1 cellular context compared by ENCODE assay signal in the genomic region with DNA sequence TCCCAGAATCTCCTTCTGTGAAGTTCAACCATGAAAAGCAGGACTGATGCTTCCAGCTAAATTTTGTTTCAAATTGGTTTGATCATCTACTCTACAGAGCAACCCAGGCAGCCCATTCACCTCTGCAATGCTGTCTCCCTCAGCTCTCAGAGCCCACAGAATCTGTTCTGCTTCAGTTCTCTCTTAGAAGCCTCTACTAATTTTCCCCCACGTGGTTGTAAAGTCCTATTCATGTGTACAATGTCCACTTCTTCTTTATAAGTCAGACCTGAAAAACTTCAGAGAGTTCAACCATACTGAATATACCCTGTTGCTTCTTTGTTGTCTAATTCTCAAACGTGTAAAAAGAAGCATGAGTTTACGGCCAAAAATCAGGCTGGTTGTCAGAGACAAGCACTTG.
TF ChIP-seq lines count a peak whose summit lies in the region.

No MANE protein-coding gene starts in this region.

TF ChIP-seq in K562, 482 proteins besides CTCF, POLR2A, EP300 and RAD21:
- TF ChIP-seq PRPF4 (IDR thresholded peaks at IDR 0.05; ENCODE audit: insufficient read depth, low read depth, low read length, poor library complexity, severe bottlenecking) (no peak), FOXK2 (conservative IDR thresholded peaks at IDR 0.05 in 1 of 2, IDR thresholded peaks at IDR 0.05 in 1 of 2; ENCODE audit: low read depth in 2 of 2) (no peak), ELF4 (CRISPR knock-in tag; IDR thresholded peaks at IDR 0.05) (no peak), ZNF316 (IDR thresholded peaks at IDR 0.05) (no peak)
- TF ChIP-seq, protein P1, sequence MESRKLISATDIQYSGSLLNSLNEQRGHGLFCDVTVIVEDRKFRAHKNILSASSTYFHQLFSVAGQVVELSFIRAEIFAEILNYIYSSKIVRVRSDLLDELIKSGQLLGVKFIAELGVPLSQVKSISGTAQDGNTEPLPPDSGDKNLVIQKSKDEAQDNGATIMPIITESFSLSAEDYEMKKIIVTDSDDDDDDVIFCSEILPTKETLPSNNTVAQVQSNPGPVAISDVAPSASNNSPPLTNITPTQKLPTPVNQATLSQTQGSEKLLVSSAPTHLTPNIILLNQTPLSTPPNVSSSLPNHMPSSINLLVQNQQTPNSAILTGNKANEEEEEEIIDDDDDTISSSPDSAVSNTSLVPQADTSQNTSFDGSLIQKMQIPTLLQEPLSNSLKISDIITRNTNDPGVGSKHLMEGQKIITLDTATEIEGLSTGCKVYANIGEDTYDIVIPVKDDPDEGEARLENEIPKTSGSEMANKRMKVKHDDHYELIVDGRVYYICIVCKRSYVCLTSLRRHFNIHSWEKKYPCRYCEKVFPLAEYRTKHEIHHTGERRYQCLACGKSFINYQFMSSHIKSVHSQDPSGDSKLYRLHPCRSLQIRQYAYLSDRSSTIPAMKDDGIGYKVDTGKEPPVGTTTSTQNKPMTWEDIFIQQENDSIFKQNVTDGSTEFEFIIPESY (CRISPR knock-in tag; IDR thresholded peaks at IDR 0.05), result no peak
